In genomic region chr2:183079335-183079775, GRCh38 we compare ENCODE assay signal across 8 cellular contexts. TPM values are rescaled to one million over a fixed set of nuclear protein-coding genes. Genes with fewer than 3 reads are reported as not detected.
A peak's percentile ranks its signal among the peaks of the same experiment; 100 is the strongest.
DNase-seq lines count a peak whose midpoint lies in the region; ATAC-seq, FAIRE-seq and TF ChIP-seq lines count a peak whose summit lies in the region.

No MANE protein-coding gene starts in this region.

- H2AFZ ChIP-seq in HepG2 (ENCODE audit: low read length) = peak overlapping the region; percentile 99

- WGBS in HepG2 (ENCODE audit: low lambda C conversion rate) = 20% methylated on average over 8 of the region's 8 CpGs

- peak overlapping the region; percentile 85 for H3K4me2 ChIP-seq in HepG2 (ENCODE audit: low read depth, low read length)

- H3K4me3 ChIP-seq in astrocyte of the spinal cord (ENCODE audit: low read depth, low read length) (peak overlapping the region; percentile 60), HepG2 (replicated peaks in 1 of 3; ENCODE audit: insufficient read depth in 1 of 3, low read depth in 2 of 3, low read length in 3 of 3) (peak overlapping the region; percentile 69 to 88 (median 79)), thoracic aorta (peak overlapping the region; percentile 83)

- no peak for TF ChIP-seq POLR2A in HepG2 (IDR thresholded peaks at IDR 0.05; ENCODE audit: insufficient read depth in 1 of 2, low read depth in 2 of 2, low read length in 2 of 2)

- POLR2A ChIA-PET in HepG2 (lab: Yijun Ruan, JAX) = interaction anchor here (0.9 to 1.8 kb wide), 7 partner anchors 9 to 234 kb away, joined by 3 to 17 read pairs (median 4); partner anchors contain the start of gene NUP35

- no peaks in the 10 kb centered on the region for H3K9me3 Mint-ChIP-seq in T-helper 1 cell treated with Interleukin-12 subunit alpha and Interleukin-12 subunit beta and Interleukin-4 antibody, amounts not matched to agents 30 μg/mL and 1 μg/mL, for 36 hours

- H3K4me1 Mint-ChIP-seq in T-helper 1 cell treated with Interleukin-12 subunit alpha and Interleukin-12 subunit beta and Interleukin-4 antibody, amounts not matched to agents 30 μg/mL and 1 μg/mL, for 36 hours (ENCODE audit: low read depth) = peaks cover 12% of the 10 kb centered on the region

- H3K36me3 ChIP-seq in HepG2 (replicated peaks in 1 of 2; ENCODE audit: control insufficient read depth in 1 of 2, insufficient read depth in 2 of 2, low read length in 2 of 2) = no peaks in the 10 kb centered on the region
- H3K36me3 ChIP-seq in thoracic aorta = no peaks in the 10 kb centered on the region

- ATAC-seq in HG03460 (IDR thresholded peaks at IDR 0.05; ENCODE audit: unreplicated experiment) (peak; percentile 23), HepG2 (peak; percentile 74), thoracic aorta (ENCODE audit: insufficient number of reproducible peaks, low FRiP score, low read depth) (no peak)

- H3K9ac ChIP-seq in HepG2 (ENCODE audit: insufficient read depth, low read depth, low read length) = peak overlapping the region; percentile 63

- in situ Hi-C loops in astrocyte of the spinal cord (cut with HindIII; ENCODE audit: low sequenced_read_pairs) (no loop called here), HepG2 (cut with HindIII; ENCODE audit: extremely low pct_ligation_motif_present, low pct_unique_long_range_greater_than_20kb) (no loop called here)

- no peak for FAIRE-seq in HepG2 (lab: Jason Lieb, UNC)

- H3K27me3 Mint-ChIP-seq in T-helper 1 cell treated with Interleukin-12 subunit alpha and Interleukin-12 subunit beta and Interleukin-4 antibody, amounts not matched to agents 30 μg/mL and 1 μg/mL, for 36 hours (ENCODE audit: low read depth) = peaks cover 4% of the 10 kb centered on the region

- no peaks in the 10 kb centered on the region for H3K9me3 ChIP-seq in HepG2 (ENCODE audit: low read length)
- no peaks in the 10 kb centered on the region for H3K9me3 ChIP-seq in thoracic aorta

- H3K4me3 Mint-ChIP-seq in T-helper 1 cell treated with Interleukin-12 subunit alpha and Interleukin-12 subunit beta and Interleukin-4 antibody, amounts not matched to agents 30 μg/mL and 1 μg/mL, for 36 hours = peak overlapping the region; percentile 89

- TF ChIP-seq CTCF in astrocyte of the spinal cord (IDR thresholded peaks at IDR 0.05; ENCODE audit: low read depth, low read length) (no peak), HepG2 (CRISPR knock-in tag; IDR thresholded peaks at IDR 0.05) (no peak), thoracic aorta (IDR thresholded peaks at IDR 0.05) (peak; percentile 19)

- DNase-seq in T-helper 1 cell = no peak
- no peak for DNase-seq in astrocyte of the spinal cord (ENCODE audit: low read depth, low spot score)
- DNase-seq in HepG2 (ENCODE audit: low spot score) = no peak
- DNase-seq in thoracic aorta (ENCODE audit: low spot score) = no peak
- no peak for DNase-seq in mesenteric fat pad (ENCODE audit: low spot score)
- DNase-seq in SIG-M5 (lab: John Stamatoyannopoulos, UW) = no peak

- TF ChIP-seq RAD21 in HepG2 (CRISPR knock-in tag; IDR thresholded peaks at IDR 0.05) = no peak

- no peak for TF ChIP-seq EP300 in HepG2 (IDR thresholded peaks at IDR 0.05; ENCODE audit: low read depth in 2 of 2, low read length in 2 of 2)
- no peak for TF ChIP-seq EP300 in HepG2 (CRISPR knock-in tag; IDR thresholded peaks at IDR 0.05; ENCODE audit: borderline replicate concordance)

- peaks cover 0 to 19% of the 10 kb centered on the region in 2 experiments; a peak in 2 of 5 replicates for H3K27me3 ChIP-seq in HepG2 (ENCODE audit: control insufficient read depth in 1 of 2, insufficient read depth in 2 of 2, low read length in 2 of 2)
- H3K27me3 ChIP-seq in thoracic aorta (replicated peaks; ENCODE audit: insufficient read depth) = no peaks in the 10 kb centered on the region

- BruUV-seq in HepG2 (replicated peaks; lab: Mats Ljungman, UMichigan) = no TSS peak

- H3K4me1 ChIP-seq in HepG2 (ENCODE audit: insufficient read depth, low read length) (peaks cover 19% of the 10 kb centered on the region), thoracic aorta (ENCODE audit: control insufficient read depth in 1 of 2, low read depth in 2 of 2) (peaks cover 3 to 23% of the 10 kb centered on the region in 2 donors)

- intact Hi-C loops in HepG2 (cut with micrococcal nuclease; ENCODE audit: unreplicated experiment) = loop anchor here (2.0 kb wide), 1 partner anchor 41 kb away; the partner anchor contains the start of gene NCKAP1

- no peak overlapping the region for H3K27ac ChIP-seq in HepG2 (ENCODE audit: extremely low read length, insufficient read depth, low read length)
- H3K27ac ChIP-seq in thoracic aorta = peak overlapping the region; percentile 88

- H3K79me2 ChIP-seq in HepG2 (ENCODE audit: insufficient read depth, low read length) = no peaks in the 10 kb centered on the region

- no peaks in the 10 kb centered on the region for H3K36me3 Mint-ChIP-seq in T-helper 1 cell treated with Interleukin-12 subunit alpha and Interleukin-12 subunit beta and Interleukin-4 antibody, amounts not matched to agents 30 μg/mL and 1 μg/mL, for 36 hours (ENCODE audit: low read depth)

- no peaks in the 10 kb centered on the region for H4K20me1 ChIP-seq in HepG2 (ENCODE audit: insufficient read depth, low read length)

- CTCF ChIA-PET in HepG2 (lab: Yijun Ruan, JAX; ENCODE audit: low intra/inter-chr PET ratio, low total read pairs) = no interaction called here

- no peak overlapping the region for H3K27ac Mint-ChIP-seq in T-helper 1 cell treated with Interleukin-12 subunit alpha and Interleukin-12 subunit beta and Interleukin-4 antibody, amounts not matched to agents 30 μg/mL and 1 μg/mL, for 36 hours

RNA-seq across cellular contexts. Expression of gene DUSP19, which starts 0.8 kb away (rescaled TPM):
- total RNA-seq in HepG2 (2016; rRNA removed; fragmentation: Illumina TruSeq; extraction: Trizol) (1.9 and 3.9 TPM in 2 replicates), thoracic aorta (10 to 100 TPM in 1 of 2 donors, 1 to 10 TPM in 1; 5.7 to 14.1 TPM), mesenteric fat pad (0.67 TPM)
- total RNA-seq in HepG2 (2016; cell fraction: cytosol; rRNA removed; fragmentation: Illumina TruSeq; extraction: Trizol; ENCODE audit: low read depth) = 0.61 and 0.71 TPM in 2 replicates
- total RNA-seq in HepG2 (2016; cell fraction: insoluble cytoplasmic fraction; rRNA removed; fragmentation: Illumina TruSeq; extraction: Trizol) = 2.0 and 4.5 TPM in 2 replicates
- 0.90 and 1.3 TPM in 2 replicates for total RNA-seq in HepG2 (2016; cell fraction: membrane; rRNA removed; fragmentation: Illumina TruSeq; extraction: Trizol)
- total RNA-seq in HepG2 (2016; cell fraction: nucleus; rRNA removed; fragmentation: Illumina TruSeq; extraction: Trizol) = 1.5 and 2.4 TPM in 2 replicates
- polyA plus RNA-seq in HepG2 (2011; rRNA removed) = 0.97 and 1.3 TPM in 2 replicates
- polyA plus RNA-seq in HepG2 (2011; cell fraction: cytosol; rRNA removed) = 0.52 and 1.1 TPM in 2 replicates
- 0.24 and 0.38 TPM in 2 replicates for polyA plus RNA-seq in HepG2 (2011; cell fraction: nucleus; rRNA removed)
- 0.33 and 1.0 TPM in 2 replicates for polyA plus RNA-seq in HepG2 (2012)
- 0.24 and 0.43 TPM in 2 replicates for polyA plus RNA-seq in HepG2 (2016; cell fraction: cytosol; fragmentation: Illumina TruSeq; extraction: Trizol; ENCODE audit: low read depth)
- polyA plus RNA-seq in HepG2 (2016; cell fraction: insoluble cytoplasmic fraction; fragmentation: Illumina TruSeq; extraction: Trizol; ENCODE audit: low read depth) = 1.8 and 2.0 TPM in 2 replicates
- polyA plus RNA-seq in HepG2 (2016; cell fraction: membrane; fragmentation: Illumina TruSeq; extraction: Trizol; ENCODE audit: low read depth) = 0.37 and 0.39 TPM in 2 replicates
- 1.00 and 1.4 TPM in 2 replicates for polyA plus RNA-seq in HepG2 (2016; cell fraction: nucleus; fragmentation: Illumina TruSeq; extraction: Trizol; ENCODE audit: insufficient read depth, low read depth)
- polyA minus RNA-seq in HepG2 (2011; rRNA and poly(A)+ RNA removed; ENCODE audit: low replicate concordance) = 1.9 and 2.5 TPM in 2 replicates
- 0.97 and 1.4 TPM in 2 replicates for polyA minus RNA-seq in HepG2 (2011; cell fraction: cytosol; rRNA and poly(A)+ RNA removed)
- polyA minus RNA-seq in HepG2 (2011; cell fraction: nucleus; rRNA and poly(A)+ RNA removed) = 0.87 and 1.7 TPM in 2 replicates

RNA-seq across cellular contexts. Expression of gene NCKAP1, which starts 41.1 kb away (rescaled TPM):
- total RNA-seq in HepG2 (2016; rRNA removed; fragmentation: Illumina TruSeq; extraction: Trizol) = 96.3 and 160 TPM in 2 replicates
- 20.2 and 23.9 TPM in 2 replicates for total RNA-seq in HepG2 (2016; cell fraction: cytosol; rRNA removed; fragmentation: Illumina TruSeq; extraction: Trizol; ENCODE audit: low read depth)
- 89.4 and 158 TPM in 2 replicates for total RNA-seq in HepG2 (2016; cell fraction: insoluble cytoplasmic fraction; rRNA removed; fragmentation: Illumina TruSeq; extraction: Trizol)
- 91.7 and 92.2 TPM in 2 replicates for total RNA-seq in HepG2 (2016; cell fraction: membrane; rRNA removed; fragmentation: Illumina TruSeq; extraction: Trizol)
- total RNA-seq in HepG2 (2016; cell fraction: nucleus; rRNA removed; fragmentation: Illumina TruSeq; extraction: Trizol) = 100 and 105 TPM in 2 replicates
- polyA plus RNA-seq in HepG2 (2011; rRNA removed) = 59.0 and 72.1 TPM in 2 replicates
- 49.9 and 69.1 TPM in 2 replicates for polyA plus RNA-seq in HepG2 (2011; cell fraction: cytosol; rRNA removed)
- 30.3 and 33.5 TPM in 2 replicates for polyA plus RNA-seq in HepG2 (2011; cell fraction: nucleus; rRNA removed)
- polyA plus RNA-seq in HepG2 (2012) = 70.3 and 73.4 TPM in 2 replicates
- 8.8 and 9.0 TPM in 2 replicates for polyA plus RNA-seq in HepG2 (2016; cell fraction: cytosol; fragmentation: Illumina TruSeq; extraction: Trizol; ENCODE audit: low read depth)
- 118 and 121 TPM in 2 replicates for polyA plus RNA-seq in HepG2 (2016; cell fraction: insoluble cytoplasmic fraction; fragmentation: Illumina TruSeq; extraction: Trizol; ENCODE audit: low read depth)
- 34.3 and 37.5 TPM in 2 replicates for polyA plus RNA-seq in HepG2 (2016; cell fraction: membrane; fragmentation: Illumina TruSeq; extraction: Trizol; ENCODE audit: low read depth)
- polyA plus RNA-seq in HepG2 (2016; cell fraction: nucleus; fragmentation: Illumina TruSeq; extraction: Trizol; ENCODE audit: insufficient read depth, low read depth) = 82.2 and 99.4 TPM in 2 replicates
- polyA minus RNA-seq in HepG2 (2011; rRNA and poly(A)+ RNA removed; ENCODE audit: low replicate concordance) = 34.6 and 53.5 TPM in 2 replicates
- 60.0 and 71.9 TPM in 2 replicates for polyA minus RNA-seq in HepG2 (2011; cell fraction: cytosol; rRNA and poly(A)+ RNA removed)
- 145 and 163 TPM in 2 replicates for polyA minus RNA-seq in HepG2 (2011; cell fraction: nucleus; rRNA and poly(A)+ RNA removed)
- 100 to 1,000 TPM; 116 to 159 TPM for total RNA-seq in thoracic aorta
- 127 TPM for total RNA-seq in mesenteric fat pad

RNA-seq across cellular contexts. Expression of gene NUP35, which starts 44.9 kb away (rescaled TPM):
- total RNA-seq in HepG2 (2016; rRNA removed; fragmentation: Illumina TruSeq; extraction: Trizol) (53.6 and 74.2 TPM in 2 replicates), thoracic aorta (10 to 100 TPM; 15.5 to 29.6 TPM), mesenteric fat pad (12.6 TPM)
- 32.8 and 37.1 TPM in 2 replicates for total RNA-seq in HepG2 (2016; cell fraction: cytosol; rRNA removed; fragmentation: Illumina TruSeq; extraction: Trizol; ENCODE audit: low read depth)
- total RNA-seq in HepG2 (2016; cell fraction: insoluble cytoplasmic fraction; rRNA removed; fragmentation: Illumina TruSeq; extraction: Trizol) = 52.9 and 74.2 TPM in 2 replicates
- total RNA-seq in HepG2 (2016; cell fraction: membrane; rRNA removed; fragmentation: Illumina TruSeq; extraction: Trizol) = 24.1 and 28.1 TPM in 2 replicates
- 59.5 and 62.1 TPM in 2 replicates for total RNA-seq in HepG2 (2016; cell fraction: nucleus; rRNA removed; fragmentation: Illumina TruSeq; extraction: Trizol)
- polyA plus RNA-seq in HepG2 (2011; rRNA removed) = 14.8 and 16.9 TPM in 2 replicates
- polyA plus RNA-seq in HepG2 (2011; cell fraction: cytosol; rRNA removed) = 9.3 and 11.8 TPM in 2 replicates
- polyA plus RNA-seq in HepG2 (2011; cell fraction: nucleus; rRNA removed) = 9.4 and 10.0 TPM in 2 replicates
- 14.4 and 22.1 TPM in 2 replicates for polyA plus RNA-seq in HepG2 (2012)
- 6.6 and 7.0 TPM in 2 replicates for polyA plus RNA-seq in HepG2 (2016; cell fraction: cytosol; fragmentation: Illumina TruSeq; extraction: Trizol; ENCODE audit: low read depth)
- 63.4 and 70.6 TPM in 2 replicates for polyA plus RNA-seq in HepG2 (2016; cell fraction: insoluble cytoplasmic fraction; fragmentation: Illumina TruSeq; extraction: Trizol; ENCODE audit: low read depth)
- 9.5 and 10.6 TPM in 2 replicates for polyA plus RNA-seq in HepG2 (2016; cell fraction: membrane; fragmentation: Illumina TruSeq; extraction: Trizol; ENCODE audit: low read depth)
- polyA plus RNA-seq in HepG2 (2016; cell fraction: nucleus; fragmentation: Illumina TruSeq; extraction: Trizol; ENCODE audit: insufficient read depth, low read depth) = 31.7 and 32.9 TPM in 2 replicates
- polyA minus RNA-seq in HepG2 (2011; rRNA and poly(A)+ RNA removed; ENCODE audit: low replicate concordance) = 26.4 and 36.9 TPM in 2 replicates
- polyA minus RNA-seq in HepG2 (2011; cell fraction: cytosol; rRNA and poly(A)+ RNA removed) = 11.1 and 11.3 TPM in 2 replicates
- polyA minus RNA-seq in HepG2 (2011; cell fraction: nucleus; rRNA and poly(A)+ RNA removed) = 64.2 and 66.0 TPM in 2 replicates
